21 cellular contexts compared by ENCODE assay signal in the genomic region with DNA sequence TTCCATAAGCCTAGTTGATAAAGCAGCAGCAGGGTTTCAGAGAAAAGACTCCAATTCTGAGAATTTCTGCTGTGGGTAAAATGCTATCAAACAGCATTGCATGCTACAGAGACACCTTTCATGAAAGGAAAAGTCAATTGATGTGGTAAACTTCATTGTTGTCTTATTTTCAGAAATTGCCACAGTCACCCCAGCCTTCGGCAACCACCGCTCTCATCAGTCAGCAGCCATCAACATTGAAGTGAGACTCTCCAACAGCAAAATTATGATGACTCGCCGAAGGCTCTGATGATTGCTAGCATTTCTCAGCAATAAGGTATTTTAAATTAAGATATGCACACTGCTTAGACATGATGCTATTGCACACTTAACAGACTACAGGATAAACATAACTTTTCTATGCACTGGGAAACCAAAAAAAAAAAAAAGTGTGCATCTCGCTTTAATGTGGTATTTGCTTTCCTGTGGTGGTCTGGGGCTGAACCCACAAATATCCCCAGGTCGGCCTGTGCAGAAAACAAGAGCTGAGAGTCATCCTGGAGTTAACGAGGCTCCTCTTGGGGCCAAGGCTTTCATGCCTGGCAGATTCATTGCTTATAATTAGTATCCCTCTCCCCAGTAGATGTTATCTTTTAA.
A peak's percentile ranks its signal among the peaks of the same experiment; 100 is the strongest.
DNase-seq lines count a peak whose midpoint lies in the region; ATAC-seq, FAIRE-seq and TF ChIP-seq lines count a peak whose summit lies in the region.
"Had no signal": no experiment of that assay in that cellular context is flagged by ENCODE, and none has a peak within 500 bp of the region (broad histone marks: within the 10 kb centered on the region; RNA-seq: fewer than 3 reads in every experiment).

No MANE protein-coding gene starts in this region.

- peaks cover 13% of the 10 kb centered on the region for H3K9me3 Mint-ChIP-seq in activated CD4-positive, alpha-beta T cell treated with anti-CD3 and anti-CD28 coated beads, Interleukin-2, amount 10 ng/mL, durations not matched to agents 24 days and 14 days
- H3K9me3 Mint-ChIP-seq: CD4-positive, alpha-beta T cell had no signal

- no peak overlapping the region for H3K4me3 Mint-ChIP-seq in activated CD4-positive, alpha-beta T cell treated with anti-CD3 and anti-CD28 coated beads, Interleukin-2, amount 10 ng/mL, durations not matched to agents 24 days and 14 days
- H3K4me3 Mint-ChIP-seq in T-helper 17 cell: no peak overlapping the region
- H3K4me3 Mint-ChIP-seq: B cell; CD4-positive, alpha-beta T cell; HFFc6 had no signal

- no peaks in the 10 kb centered on the region for H3K36me3 Mint-ChIP-seq in activated CD4-positive, alpha-beta T cell treated with anti-CD3 and anti-CD28 coated beads, Interleukin-2, amount 10 ng/mL, durations not matched to agents 24 days and 14 days (ENCODE audit: low read depth)
- peaks cover 2% of the 10 kb centered on the region for H3K36me3 Mint-ChIP-seq in T-helper 17 cell (ENCODE audit: low read depth)

- H3K9me3 ChIP-seq in DND-41 (ENCODE audit: insufficient read depth, low read length, severe bottlenecking) (no peaks in the 10 kb centered on the region), T-helper 17 cell (ENCODE audit: control insufficient read depth, low read length, poor library complexity, severe bottlenecking) (no peaks in the 10 kb centered on the region), GM12878 (replicated peaks; ENCODE audit: control insufficient read depth, insufficient read depth, low read length) (no peaks in the 10 kb centered on the region)
- H3K9me3 ChIP-seq: Caco-2 had no signal

- intact Hi-C loops in activated CD4-positive, alpha-beta T cell treated with anti-CD3 and anti-CD28 coated beads, Interleukin-2, amount 10 ng/mL, durations not matched to agents 24 days and 14 days (cut with micrococcal nuclease): no loop called here
- intact Hi-C loops in GM12878 (cut with micrococcal nuclease; ENCODE audit: unreplicated experiment): no loop called here

- H3K27ac ChIP-seq in DND-41 (ENCODE audit: low read length): no peak overlapping the region
- no peak overlapping the region for H3K27ac ChIP-seq in GM12878 (ENCODE audit: control insufficient read depth, insufficient read depth)
- H3K27ac ChIP-seq: PC-9 had no signal

- peaks cover 14% of the 10 kb centered on the region for H3K4me1 Mint-ChIP-seq in activated CD4-positive, alpha-beta T cell treated with anti-CD3 and anti-CD28 coated beads, Interleukin-2, amount 10 ng/mL, durations not matched to agents 24 days and 14 days
- peaks cover 10% of the 10 kb centered on the region for H3K4me1 Mint-ChIP-seq in T-helper 17 cell
- H3K4me1 Mint-ChIP-seq: B cell had no signal

- H3K27me3 ChIP-seq in DND-41 (ENCODE audit: insufficient read depth, low read length, poor library complexity) (no peaks in the 10 kb centered on the region), GM12878 (replicated peaks in 1 of 2; ENCODE audit: control insufficient read depth in 2 of 2, insufficient read depth in 2 of 2, low read length in 1 of 2) (no peaks in the 10 kb centered on the region; a peak in 1 of 4 replicates)

- H3K4me3 ChIP-seq in DND-41 (ENCODE audit: low read depth in 1 of 2, low read length in 2 of 2) (no peak overlapping the region), GM12878 (no peak overlapping the region)
- H3K4me3 ChIP-seq: PC-9 had no signal

- BruUV-seq in GM12878 (replicated peaks; lab: Mats Ljungman, UMichigan): no TSS peak

- in situ Hi-C loops in GM12878 (cut with MboI): no loop called here

- TF ChIP-seq POLR2A in GM12878 (IDR thresholded peaks at IDR 0.05; ENCODE audit: low read depth, low read length): no peak

- H3K4me1 ChIP-seq in DND-41 (ENCODE audit: insufficient read depth, low read length) (peaks cover 20% of the 10 kb centered on the region), GM12878 (ENCODE audit: control insufficient read depth, insufficient read depth, low read length) (no peaks in the 10 kb centered on the region)
- H3K4me1 ChIP-seq: Caco-2 had no signal

- H3K9ac ChIP-seq in DND-41 (ENCODE audit: low read depth, low read length): no peak overlapping the region
- H3K9ac ChIP-seq in GM12878 (ENCODE audit: control insufficient read depth, insufficient read depth, low read length): no peak overlapping the region

- H4K20me1 ChIP-seq in DND-41 (ENCODE audit: insufficient read depth, low read length) (peaks cover 11% of the 10 kb centered on the region), GM12878 (ENCODE audit: control insufficient read depth, insufficient read depth) (no peaks in the 10 kb centered on the region)

- no peak for TF ChIP-seq EP300 in GM12878 (IDR thresholded peaks at IDR 0.05; ENCODE audit: borderline replicate concordance in 1 of 2, control insufficient read depth in 1 of 2, low read depth in 2 of 2, low read length in 2 of 2)

- SMC1A ChIA-PET in GM12878 (lab: Charles Lee; ENCODE audit: uncharacterized antibody, unreplicated experiment): no interaction called here

- H2AFZ ChIP-seq in DND-41 (ENCODE audit: low read depth, low read length): no peak overlapping the region
- no peak overlapping the region for H2AFZ ChIP-seq in GM12878 (ENCODE audit: control insufficient read depth, low read depth, low read length)
- H2AFZ ChIP-seq: PC-9 had no signal

- no peak overlapping the region for H3K27ac Mint-ChIP-seq in activated CD4-positive, alpha-beta T cell treated with anti-CD3 and anti-CD28 coated beads, Interleukin-2, amount 10 ng/mL, durations not matched to agents 24 days and 14 days
- no peak overlapping the region for H3K27ac Mint-ChIP-seq in T-helper 17 cell
- H3K27ac Mint-ChIP-seq: B cell; CD4-positive, alpha-beta T cell; HFFc6 had no signal

- peak; percentile 79 for DNase-seq in activated CD4-positive, alpha-beta T cell treated with anti-CD3 and anti-CD28 coated beads, Interleukin-2, amount 10 ng/mL, durations not matched to agents 24 days and 14 days
- no peak for DNase-seq in activated CD4-positive, alpha-beta T cell treated with anti-CD3 and anti-CD28 coated beads, Interleukin-2, amount 50 U/mL, for 1 hour
- DNase-seq in DND-41 (peak; percentile 69), T-helper 17 cell (no peak), GM12878 (ENCODE audit: low read depth, low spot score) (no peak), NCI-H524 treated with DMSO at 0.1 percent for 48 hours (lab: John Stamatoyannopoulos, UW) (no peak)
- DNase-seq: Caco-2; CD4-positive, alpha-beta T cell; GF-D8; H7; HFFc6; KBM-7; NCI-H1105; NCI-H1694; NCI-H2081 treated with DMSO at 0.1 percent for 48 hours; NCI-H510A; PC-9 had no signal

- TF ChIP-seq RAD21 in GM12878 (IDR thresholded peaks at IDR 0.05; ENCODE audit: insufficient read depth, low read depth, low read length): no peak

- peaks cover 25% of the 10 kb centered on the region for H3K27me3 Mint-ChIP-seq in activated CD4-positive, alpha-beta T cell treated with anti-CD3 and anti-CD28 coated beads, Interleukin-2, amount 10 ng/mL, durations not matched to agents 24 days and 14 days
- H3K27me3 Mint-ChIP-seq in T-helper 17 cell: peaks cover 33% of the 10 kb centered on the region

- POLR2A ChIA-PET in GM12878 (lab: Charles Lee): no interaction called here

- RAD21 ChIA-PET in GM12878 (lab: Charles Lee; ENCODE audit: unreplicated experiment): no interaction called here

- no peaks in the 10 kb centered on the region for H3K79me2 ChIP-seq in DND-41 (ENCODE audit: insufficient read depth, low read length)
- no peaks in the 10 kb centered on the region for H3K79me2 ChIP-seq in GM12878 (ENCODE audit: control insufficient read depth, insufficient read depth, low read length)

- CTCF ChIA-PET in GM12878 (lab: Yijun Ruan, JAX): no interaction called here

- no peaks in the 10 kb centered on the region for H3K36me3 ChIP-seq in DND-41 (ENCODE audit: insufficient read depth, low read length)
- no peaks in the 10 kb centered on the region for H3K36me3 ChIP-seq in GM12878 (ENCODE audit: control insufficient read depth in 2 of 2, insufficient read depth in 2 of 2, low read length in 1 of 2)

- WGBS in GM12878 (ENCODE audit: insufficient coverage, insufficient replicate concordance, low lambda C conversion rate, missing lambda C conversion rate): 37% methylated on average over 7 of the region's 7 CpGs

- FAIRE-seq in GM12878 (lab: Jason Lieb, UNC): no peak
- FAIRE-seq: GM12891 had no signal

- no peak for TF ChIP-seq CTCF in DND-41 (IDR thresholded peaks at IDR 0.05; ENCODE audit: borderline replicate concordance, extremely low read depth, low read length, poor library complexity, severe bottlenecking)
- no peak for TF ChIP-seq CTCF in GM12878 (IDR thresholded peaks at IDR 0.05 in 2 of 3, conservative IDR thresholded peaks at IDR 0.05 in 1 of 3; ENCODE audit: control insufficient read depth in 2 of 3, extremely low read depth in 1 of 3, insufficient read depth in 1 of 3, low read depth in 3 of 3, low read length in 3 of 3)

- ATAC-seq in DND-41 (ENCODE audit: insufficient read depth, low read depth) (peak; percentile 91), T-helper 17 cell (peak; percentile 40), GM12878 (peak; percentile 63), GM18502 (IDR thresholded peaks at IDR 0.05; ENCODE audit: poor library complexity, unreplicated experiment) (no peak), HG03025 (IDR thresholded peaks at IDR 0.05; ENCODE audit: low FRiP score, unreplicated experiment) (no peak)

- H3K4me2 ChIP-seq in DND-41 (ENCODE audit: insufficient read depth, low read length) (no peak overlapping the region), GM12878 (ENCODE audit: control insufficient read depth, insufficient read depth) (no peak overlapping the region)
- H3K4me2 ChIP-seq: PC-9 had no signal

TF ChIP-seq in GM12878, 131 proteins besides CTCF, POLR2A, EP300 and RAD21 (continues in another document):
- no peak for TF ChIP-seq TAF1 (IDR thresholded peaks at IDR 0.05; ENCODE audit: borderline replicate concordance, low read depth, low read length)
- TF ChIP-seq CBX5 (IDR thresholded peaks at IDR 0.05; ENCODE audit: low read depth): no peak
- no peak for TF ChIP-seq IKZF2 (IDR thresholded peaks at IDR 0.05)
- 0 out of 2 replicates have a peak, but pooled peaks have one; percentile 52 for TF ChIP-seq CBFB (IDR thresholded peaks at IDR 0.05; ENCODE audit: low read depth)
- TF ChIP-seq PAX8 (IDR thresholded peaks at IDR 0.05): no peak
- TF ChIP-seq NBN (IDR thresholded peaks at IDR 0.05): no peak
- no peak for TF ChIP-seq BRCA1 (IDR thresholded peaks at IDR 0.05; ENCODE audit: low read depth, low read length)
- TF ChIP-seq, protein P1, sequence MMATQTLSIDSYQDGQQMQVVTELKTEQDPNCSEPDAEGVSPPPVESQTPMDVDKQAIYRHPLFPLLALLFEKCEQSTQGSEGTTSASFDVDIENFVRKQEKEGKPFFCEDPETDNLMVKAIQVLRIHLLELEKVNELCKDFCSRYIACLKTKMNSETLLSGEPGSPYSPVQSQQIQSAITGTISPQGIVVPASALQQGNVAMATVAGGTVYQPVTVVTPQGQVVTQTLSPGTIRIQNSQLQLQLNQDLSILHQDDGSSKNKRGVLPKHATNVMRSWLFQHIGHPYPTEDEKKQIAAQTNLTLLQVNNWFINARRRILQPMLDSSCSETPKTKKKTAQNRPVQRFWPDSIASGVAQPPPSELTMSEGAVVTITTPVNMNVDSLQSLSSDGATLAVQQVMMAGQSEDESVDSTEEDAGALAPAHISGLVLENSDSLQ (IDR thresholded peaks at IDR 0.05): no peak
- TF ChIP-seq TCF7 (IDR thresholded peaks at IDR 0.05; ENCODE audit: borderline replicate concordance): peak; percentile 81
- TF ChIP-seq DPF2 (IDR thresholded peaks at IDR 0.05): no peak

Comparison
In these comparisons a context has a peak if more than half of its experiments do, and no peak if none do; other contexts are left out.
1. DNase-seq: peak in activated CD4-positive, alpha-beta T cell treated with anti-CD3 and anti-CD28 coated beads, Interleukin-2, amount 10 ng/mL, durations not matched to agents 24 days and 14 days (single experiment) and DND-41 (single experiment); none in activated CD4-positive, alpha-beta T cell treated with anti-CD3 and anti-CD28 coated beads, Interleukin-2, amount 50 U/mL, for 1 hour (single experiment), T-helper 17 cell (0 of 3), GM12878 (single experiment) and NCI-H524 treated with DMSO at 0.1 percent for 48 hours (single experiment).
2. ATAC-seq: peak in DND-41 (single experiment), T-helper 17 cell (single experiment) and GM12878 (single experiment); none in GM18502 (single experiment) and HG03025 (single experiment).